Comparison of ENCODE assay signal across 19 cellular contexts in the genomic region with DNA sequence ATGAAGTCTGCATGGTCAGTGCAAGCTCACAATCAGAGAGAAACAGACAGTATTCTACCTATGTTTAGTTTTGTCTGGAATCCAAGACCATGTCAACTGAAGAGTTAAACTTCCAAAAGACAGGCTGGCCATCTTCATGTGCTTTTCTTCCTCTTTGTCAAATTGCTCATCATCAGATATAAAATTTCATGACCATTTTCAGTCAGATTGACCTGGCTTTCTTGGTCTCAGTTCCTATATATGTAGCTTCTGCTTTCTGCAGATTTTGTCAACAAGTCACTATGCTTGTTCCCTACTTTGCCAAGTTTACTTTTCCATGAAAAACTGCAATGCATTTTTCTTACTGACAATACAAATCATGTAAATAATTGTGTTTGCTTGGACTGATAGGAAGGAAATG.
"Had no signal": no experiment of that assay in that cellular context is flagged by ENCODE, and none has a peak within 500 bp of the region (broad histone marks: within the 10 kb centered on the region; RNA-seq: fewer than 3 reads in every experiment).

No MANE protein-coding gene starts in this region.

- H3K9me3 Mint-ChIP-seq: activated CD4-positive, alpha-beta T cell treated with anti-CD3 and anti-CD28 coated beads, Interleukin-2, amount 10 ng/mL, durations not matched to agents 24 days and 14 days; activated CD8-positive, alpha-beta T cell treated with anti-CD3 and anti-CD28 coated beads for 36 hours; stimulated activated naive CD8-positive, alpha-beta T cell treated with anti-CD3 and anti-CD28 coated beads, Interleukin-15, amount 100 ng/mL, for 72 hours; T-helper 2 cell treated with Interferon-gamma antibody and Interleukin-4, amounts not matched to agents 5 μg/mL and 100 μg/mL, for 36 hours had no signal

- H3K4me3 ChIP-seq: right atrium auricular region, skin epidermis, suprapubic skin, transverse colon, vagina had no signal

- ATAC-seq: activated CD8-positive, alpha-beta T cell treated with anti-CD3 and anti-CD28 coated beads for 36 hours; stimulated activated naive CD8-positive, alpha-beta T cell treated with anti-CD3 and anti-CD28 coated beads, Interleukin-15, amount 100 ng/mL, for 72 hours had no signal

- H3K27ac ChIP-seq: right atrium auricular region, suprapubic skin, transverse colon, vagina had no signal

- H3K27me3 ChIP-seq: right atrium auricular region, suprapubic skin, transverse colon, vagina had no signal

- H3K27me3 Mint-ChIP-seq: activated CD4-positive, alpha-beta T cell treated with anti-CD3 and anti-CD28 coated beads, Interleukin-2, amount 10 ng/mL, durations not matched to agents 24 days and 14 days; activated CD8-positive, alpha-beta T cell treated with anti-CD3 and anti-CD28 coated beads for 36 hours; progenitor cell of endocrine pancreas; stimulated activated naive CD8-positive, alpha-beta T cell treated with anti-CD3 and anti-CD28 coated beads, Interleukin-15, amount 100 ng/mL, for 72 hours had no signal

- H3K9me3 ChIP-seq: right atrium auricular region, suprapubic skin, transverse colon, vagina had no signal

- H3K27ac Mint-ChIP-seq: activated CD4-positive, alpha-beta T cell treated with anti-CD3 and anti-CD28 coated beads, Interleukin-2, amount 10 ng/mL, durations not matched to agents 24 days and 14 days; activated CD8-positive, alpha-beta T cell treated with anti-CD3 and anti-CD28 coated beads for 36 hours; progenitor cell of endocrine pancreas; stimulated activated naive CD8-positive, alpha-beta T cell treated with anti-CD3 and anti-CD28 coated beads, Interleukin-15, amount 100 ng/mL, for 72 hours; T-helper 2 cell treated with Interferon-gamma antibody and Interleukin-4, amounts not matched to agents 5 μg/mL and 100 μg/mL, for 36 hours had no signal

- H3K4me1 ChIP-seq: right atrium auricular region, vagina had no signal

- H3K4me3 Mint-ChIP-seq: activated CD4-positive, alpha-beta T cell treated with anti-CD3 and anti-CD28 coated beads, Interleukin-2, amount 10 ng/mL, durations not matched to agents 24 days and 14 days; activated CD8-positive, alpha-beta T cell treated with anti-CD3 and anti-CD28 coated beads for 36 hours; stimulated activated naive CD8-positive, alpha-beta T cell treated with anti-CD3 and anti-CD28 coated beads, Interleukin-15, amount 100 ng/mL, for 72 hours; T-helper 2 cell treated with Interferon-gamma antibody and Interleukin-4, amounts not matched to agents 5 μg/mL and 100 μg/mL, for 36 hours had no signal

- DNase-seq: activated CD4-positive, alpha-beta T cell treated with anti-CD3 and anti-CD28 coated beads, Interleukin-2, amount 10 ng/mL, durations not matched to agents 24 days and 14 days; activated CD8-positive, alpha-beta T cell treated with anti-CD3 and anti-CD28 coated beads for 36 hours; activated effector memory CD4-positive, alpha-beta T cell treated with Interleukin-2 at 50 U/mL for 16 hours; activated naive CD4-positive, alpha-beta T cell treated with anti-CD3 and anti-CD28 coated beads, Interleukin-2, amount 50 U/mL, for 16 hours; activated T-cell treated with anti-CD3 and anti-CD28 coated beads, Interleukin-2, amount 50 U/mL, for 48 hours; erythroblast; foreskin melanocyte; glutamatergic neuron; occipital lobe; stimulated activated CD4-positive, alpha-beta T cell treated with anti-CD3 and anti-CD28 coated beads, Interleukin-15, amount 100 ng/mL, for 24 hours; stimulated activated CD4-positive, alpha-beta T cell treated with anti-CD3 and anti-CD28 coated beads, Interleukin-2, amount 100 ng/mL, for 48 hours; stimulated activated naive CD8-positive, alpha-beta T cell treated with anti-CD3 and anti-CD28 coated beads, Interleukin-15, amount 100 ng/mL, for 72 hours; transverse colon had no signal
